In genomic region chr4:39712819-39713607, GRCh38 we compare ENCODE assay signal across 2 cellular contexts.
TF ChIP-seq lines count a peak whose summit lies in the region.

No MANE protein-coding gene starts in this region.

TF ChIP-seq in SK-N-SH, 30 proteins besides CTCF, POLR2A, EP300 and RAD21 (continued from another document):
- TF ChIP-seq USF1 (IDR thresholded peaks at IDR 0.05; ENCODE audit: borderline replicate concordance, low read depth) = no peak
- no peak for TF ChIP-seq MXI1 (IDR thresholded peaks at IDR 0.05; ENCODE audit: low read depth, low read length)
- TF ChIP-seq POLR2AphosphoS5 (IDR thresholded peaks at IDR 0.05; ENCODE audit: low read depth, low read length) = no peak
- TF ChIP-seq CHD2 (IDR thresholded peaks at IDR 0.05; ENCODE audit: low read length, partially characterized antibody) = no peak
- TF ChIP-seq GABPA (IDR thresholded peaks at IDR 0.05; ENCODE audit: low read depth) = no peak
- TF ChIP-seq RXRA (IDR thresholded peaks at IDR 0.05; ENCODE audit: borderline replicate concordance, low read depth) = no peak
- TF ChIP-seq ZBTB33 (IDR thresholded peaks at IDR 0.05; ENCODE audit: borderline replicate concordance, low read depth) = no peak
- TF ChIP-seq MAX (IDR thresholded peaks at IDR 0.05; ENCODE audit: low read depth) = no peak
- TF ChIP-seq PBX3 (IDR thresholded peaks at IDR 0.05) = no peak
- TF ChIP-seq SIN3A (IDR thresholded peaks at IDR 0.05; ENCODE audit: borderline replicate concordance, low read depth, low read length) = no peak
- no peak for TF ChIP-seq FOXJ3 (CRISPR knock-in tag; IDR thresholded peaks at IDR 0.05)
- TF ChIP-seq IRF3 (IDR thresholded peaks at IDR 0.05; ENCODE audit: low read depth, low read length) = no peak
- TF ChIP-seq NFIC (IDR thresholded peaks at IDR 0.05; ENCODE audit: borderline replicate concordance) = no peak

TF ChIP-seq in SK-N-SH treated with all-trans-retinoic acid at 6 μM for 48 hours, 23 proteins besides CTCF, POLR2A, EP300 and RAD21 (continued from another document):
- TF ChIP-seq TSHZ2 (CRISPR knock-in tag; IDR thresholded peaks at IDR 0.05) (no peak), CSRNP3 (CRISPR knock-in tag; IDR thresholded peaks at IDR 0.05) (no peak), CREB5 (CRISPR knock-in tag; IDR thresholded peaks at IDR 0.05; ENCODE audit: low read depth) (no peak), ISL1 (CRISPR knock-in tag; IDR thresholded peaks at IDR 0.05) (no peak), OSR1 (CRISPR knock-in tag; IDR thresholded peaks at IDR 0.05) (no peak), BACH2 (CRISPR knock-in tag; IDR thresholded peaks at IDR 0.05; ENCODE audit: borderline replicate concordance) (no peak)
